1 cellular context compared by ENCODE assay signal in genomic region chr14:35332517-35333346, GRCh38.
TF ChIP-seq lines count a peak whose summit lies in the region.

No MANE protein-coding gene starts in this region.

TF ChIP-seq in A549, 52 proteins besides CTCF, POLR2A, EP300 and RAD21 (continued from another document):
- TF ChIP-seq ESRRA (IDR thresholded peaks at IDR 0.05; ENCODE audit: borderline replicate concordance, low read length): no peak
- no peak for TF ChIP-seq CBX8 (IDR thresholded peaks at IDR 0.05)
- TF ChIP-seq BCL3 (IDR thresholded peaks at IDR 0.05): no peak
- TF ChIP-seq NFE2L2 (conservative IDR thresholded peaks at IDR 0.05; ENCODE audit: low read length): no peak
- TF ChIP-seq RARB (CRISPR knock-in tag; IDR thresholded peaks at IDR 0.05): no peak
